1 cellular context compared by ENCODE assay signal in the genomic region with DNA sequence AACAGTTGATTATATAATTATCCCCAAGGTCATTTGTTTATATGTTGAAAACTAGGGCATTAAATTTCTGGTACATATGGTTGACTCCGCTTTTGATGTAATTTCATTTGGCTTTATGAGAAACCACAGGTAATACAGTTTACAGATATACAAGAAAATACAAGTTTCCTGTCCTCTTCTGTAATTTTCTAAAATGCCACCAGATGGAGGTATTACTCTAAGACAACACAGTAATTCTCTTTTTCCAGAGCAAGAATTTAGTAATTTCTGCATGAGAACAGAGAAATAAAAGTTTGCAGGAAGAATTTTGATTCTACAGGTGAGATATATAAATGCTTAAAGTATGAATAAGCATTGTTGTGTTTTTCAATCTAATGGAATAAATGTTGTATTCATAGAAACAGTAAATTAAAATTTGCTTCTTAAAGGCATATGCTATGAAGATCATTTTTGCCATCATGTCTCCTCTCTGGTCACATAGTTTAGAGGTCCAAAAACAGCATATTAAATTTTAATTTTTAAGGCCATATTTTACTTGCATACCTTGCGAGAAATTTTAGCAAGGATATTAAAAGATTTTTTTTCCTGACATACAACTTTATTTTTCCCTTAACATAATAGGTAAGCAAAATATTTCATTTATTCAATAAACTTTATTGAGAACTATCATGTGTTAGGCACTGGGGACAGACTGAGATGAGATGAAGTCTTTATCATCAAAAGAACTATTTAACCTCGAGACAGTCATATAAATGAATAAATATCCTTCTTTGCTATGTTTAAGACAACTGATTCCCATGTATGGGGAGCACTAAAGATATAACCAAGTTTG.
TF ChIP-seq lines count a peak whose summit lies in the region.

No MANE protein-coding gene starts in this region.

TF ChIP-seq in GM23338, 12 proteins besides CTCF, POLR2A, EP300 and RAD21 (continued from another document):
- TF ChIP-seq, protein P1, sequence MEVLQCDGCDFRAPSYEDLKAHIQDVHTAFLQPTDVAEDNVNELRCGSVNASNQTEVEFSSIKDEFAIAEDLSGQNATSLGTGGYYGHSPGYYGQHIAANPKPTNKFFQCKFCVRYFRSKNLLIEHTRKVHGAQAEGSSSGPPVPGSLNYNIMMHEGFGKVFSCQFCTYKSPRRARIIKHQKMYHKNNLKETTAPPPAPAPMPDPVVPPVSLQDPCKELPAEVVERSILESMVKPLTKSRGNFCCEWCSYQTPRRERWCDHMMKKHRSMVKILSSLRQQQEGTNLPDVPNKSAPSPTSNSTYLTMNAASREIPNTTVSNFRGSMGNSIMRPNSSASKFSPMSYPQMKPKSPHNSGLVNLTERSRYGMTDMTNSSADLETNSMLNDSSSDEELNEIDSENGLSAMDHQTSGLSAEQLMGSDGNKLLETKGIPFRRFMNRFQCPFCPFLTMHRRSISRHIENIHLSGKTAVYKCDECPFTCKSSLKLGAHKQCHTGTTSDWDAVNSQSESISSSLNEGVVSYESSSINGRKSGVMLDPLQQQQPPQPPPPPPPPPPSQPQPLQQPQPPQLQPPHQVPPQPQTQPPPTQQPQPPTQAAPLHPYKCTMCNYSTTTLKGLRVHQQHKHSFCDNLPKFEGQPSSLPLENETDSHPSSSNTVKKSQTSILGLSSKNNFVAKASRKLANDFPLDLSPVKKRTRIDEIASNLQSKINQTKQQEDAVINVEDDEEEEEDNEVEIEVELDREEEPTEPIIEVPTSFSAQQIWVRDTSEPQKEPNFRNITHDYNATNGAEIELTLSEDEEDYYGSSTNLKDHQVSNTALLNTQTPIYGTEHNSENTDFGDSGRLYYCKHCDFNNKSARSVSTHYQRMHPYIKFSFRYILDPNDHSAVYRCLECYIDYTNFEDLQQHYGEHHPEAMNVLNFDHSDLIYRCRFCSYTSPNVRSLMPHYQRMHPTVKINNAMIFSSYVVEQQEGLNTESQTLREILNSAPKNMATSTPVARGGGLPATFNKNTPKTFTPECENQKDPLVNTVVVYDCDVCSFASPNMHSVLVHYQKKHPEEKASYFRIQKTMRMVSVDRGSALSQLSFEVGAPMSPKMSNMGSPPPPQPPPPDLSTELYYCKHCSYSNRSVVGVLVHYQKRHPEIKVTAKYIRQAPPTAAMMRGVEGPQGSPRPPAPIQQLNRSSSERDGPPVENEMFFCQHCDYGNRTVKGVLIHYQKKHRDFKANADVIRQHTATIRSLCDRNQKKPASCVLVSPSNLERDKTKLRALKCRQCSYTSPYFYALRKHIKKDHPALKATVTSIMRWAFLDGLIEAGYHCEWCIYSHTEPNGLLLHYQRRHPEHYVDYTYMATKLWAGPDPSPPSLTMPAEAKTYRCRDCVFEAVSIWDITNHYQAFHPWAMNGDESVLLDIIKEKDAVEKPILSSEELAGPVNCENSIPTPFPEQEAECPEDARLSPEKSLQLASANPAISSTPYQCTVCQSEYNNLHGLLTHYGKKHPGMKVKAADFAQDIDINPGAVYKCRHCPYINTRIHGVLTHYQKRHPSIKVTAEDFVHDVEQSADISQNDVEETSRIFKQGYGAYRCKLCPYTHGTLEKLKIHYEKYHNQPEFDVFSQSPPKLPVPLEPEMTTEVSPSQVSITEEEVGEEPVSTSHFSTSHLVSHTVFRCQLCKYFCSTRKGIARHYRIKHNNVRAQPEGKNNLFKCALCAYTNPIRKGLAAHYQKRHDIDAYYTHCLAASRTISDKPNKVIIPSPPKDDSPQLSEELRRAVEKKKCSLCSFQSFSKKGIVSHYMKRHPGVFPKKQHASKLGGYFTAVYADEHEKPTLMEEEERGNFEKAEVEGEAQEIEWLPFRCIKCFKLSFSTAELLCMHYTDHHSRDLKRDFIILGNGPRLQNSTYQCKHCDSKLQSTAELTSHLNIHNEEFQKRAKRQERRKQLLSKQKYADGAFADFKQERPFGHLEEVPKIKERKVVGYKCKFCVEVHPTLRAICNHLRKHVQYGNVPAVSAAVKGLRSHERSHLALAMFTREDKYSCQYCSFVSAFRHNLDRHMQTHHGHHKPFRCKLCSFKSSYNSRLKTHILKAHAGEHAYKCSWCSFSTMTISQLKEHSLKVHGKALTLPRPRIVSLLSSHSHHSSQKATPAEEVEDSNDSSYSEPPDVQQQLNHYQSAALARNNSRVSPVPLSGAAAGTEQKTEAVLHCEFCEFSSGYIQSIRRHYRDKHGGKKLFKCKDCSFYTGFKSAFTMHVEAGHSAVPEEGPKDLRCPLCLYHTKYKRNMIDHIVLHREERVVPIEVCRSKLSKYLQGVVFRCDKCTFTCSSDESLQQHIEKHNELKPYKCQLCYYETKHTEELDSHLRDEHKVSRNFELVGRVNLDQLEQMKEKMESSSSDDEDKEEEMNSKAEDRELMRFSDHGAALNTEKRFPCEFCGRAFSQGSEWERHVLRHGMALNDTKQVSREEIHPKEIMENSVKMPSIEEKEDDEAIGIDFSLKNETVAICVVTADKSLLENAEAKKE (CRISPR knock-in tag; IDR thresholded peaks at IDR 0.05), result no peak
- TF ChIP-seq, protein P2, sequence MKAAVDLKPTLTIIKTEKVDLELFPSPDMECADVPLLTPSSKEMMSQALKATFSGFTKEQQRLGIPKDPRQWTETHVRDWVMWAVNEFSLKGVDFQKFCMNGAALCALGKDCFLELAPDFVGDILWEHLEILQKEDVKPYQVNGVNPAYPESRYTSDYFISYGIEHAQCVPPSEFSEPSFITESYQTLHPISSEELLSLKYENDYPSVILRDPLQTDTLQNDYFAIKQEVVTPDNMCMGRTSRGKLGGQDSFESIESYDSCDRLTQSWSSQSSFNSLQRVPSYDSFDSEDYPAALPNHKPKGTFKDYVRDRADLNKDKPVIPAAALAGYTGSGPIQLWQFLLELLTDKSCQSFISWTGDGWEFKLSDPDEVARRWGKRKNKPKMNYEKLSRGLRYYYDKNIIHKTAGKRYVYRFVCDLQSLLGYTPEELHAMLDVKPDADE (IDR thresholded peaks at IDR 0.05), result no peak
- no peak for TF ChIP-seq STAT1 (IDR thresholded peaks at IDR 0.05; ENCODE audit: unreplicated experiment)
